14 cellular contexts compared by ENCODE assay signal in the genomic region with DNA sequence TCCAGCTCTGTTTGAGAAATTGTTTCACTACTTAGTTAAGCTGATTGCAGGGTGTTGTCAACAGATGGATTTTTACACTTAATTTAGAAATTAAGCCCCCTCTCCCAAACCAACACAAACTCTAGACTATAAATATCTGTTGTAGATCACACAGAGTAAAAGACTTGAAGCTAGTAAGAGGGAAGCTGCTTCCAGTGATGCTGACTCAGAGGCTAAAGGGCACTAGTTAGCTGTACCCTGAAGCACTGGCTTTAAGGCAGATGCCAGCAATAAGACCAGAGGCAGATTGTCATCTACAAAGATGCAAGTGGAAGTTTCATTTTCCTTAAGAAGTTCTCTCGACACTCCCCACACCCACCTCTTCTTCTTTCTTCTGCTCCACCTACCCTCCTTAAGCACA.
A peak's percentile ranks its signal among the peaks of the same experiment; 100 is the strongest.
DNase-seq lines count a peak whose midpoint lies in the region; ATAC-seq and TF ChIP-seq lines count a peak whose summit lies in the region.
"Had no signal": no experiment of that assay in that cellular context is flagged by ENCODE, and none has a peak within 500 bp of the region (broad histone marks: within the 10 kb centered on the region; RNA-seq: fewer than 3 reads in every experiment).

No MANE protein-coding gene starts in this region.

- peaks cover 10 to 31% (median 21%) of the 10 kb centered on the region in 3 donors for H3K36me3 ChIP-seq in tibial artery

- intact Hi-C loops in tibial artery (cut with DNase I; ENCODE audit: low total_unique reads), result no loop called here

- H3K27me3 ChIP-seq in tibial artery, result no peaks in the 10 kb centered on the region
- H3K27me3 ChIP-seq: foreskin keratinocyte had no signal

- H3K4me1 ChIP-seq in tibial artery, result peaks cover 0 to 16% (median 1%) of the 10 kb centered on the region in 4 donors
- H3K4me1 ChIP-seq: foreskin keratinocyte had no signal

- H3K4me3 ChIP-seq in fibroblast of mammary gland (ENCODE audit: control insufficient read depth, low read depth, low read length) (no peak overlapping the region), skeletal muscle cell (ENCODE audit: low read depth, low read length) (no peak overlapping the region), tibial artery (no peak overlapping the region)
- H3K4me3 ChIP-seq: SK-N-MC had no signal

- no peak overlapping the region for H3K27ac ChIP-seq in tibial artery
- H3K27ac ChIP-seq: foreskin keratinocyte, SK-N-MC had no signal

- no peak for TF ChIP-seq CTCF in fibroblast of mammary gland (conservative IDR thresholded peaks at IDR 0.05; ENCODE audit: control insufficient read depth, insufficient read depth, low read depth, low read length)
- TF ChIP-seq CTCF in tibial artery (IDR thresholded peaks at IDR 0.05), result no peak

- H3K9me3 ChIP-seq in tibial artery, result peaks cover 0 to 4% (median under 1%) of the 10 kb centered on the region in 3 donors

- peak; percentile 95 for ATAC-seq in SK-N-SH treated with all-trans-retinoic acid at 6 μM for 48 hours
- ATAC-seq: foreskin keratinocyte, natural killer cell had no signal

- peak; percentile 76 for DNase-seq in HCEC 1CT
- peak; percentile 80 for DNase-seq in fibroblast of mammary gland (ENCODE audit: low read depth)
- DNase-seq in skeletal muscle cell (ENCODE audit: low read depth), result peak; percentile 49
- no peak for DNase-seq in activated T-cell treated with anti-CD3 and anti-CD28 coated beads, Interleukin-2, amount 50 U/mL, for 1 hour
- DNase-seq in tibial artery, result no peak
- DNase-seq in NCI-H526 treated with DMSO at 0.1 percent for 48 hours (lab: John Stamatoyannopoulos, UW), result no peak
- DNase-seq in activated CD4-positive, alpha-beta T cell treated with anti-CD3 and anti-CD28 coated beads for 4 hours, result no peak
- DNase-seq: activated CD4-positive, CD25-positive, alpha-beta regulatory T cell treated with anti-CD3 and anti-CD28 coated beads, Interleukin-2, amount 50 U/mL, for 72 hours; central memory CD4-positive, alpha-beta T cell; foreskin keratinocyte; natural killer cell; NCI-H1436 had no signal

TF ChIP-seq in SK-N-SH treated with all-trans-retinoic acid at 6 μM for 48 hours, 23 proteins besides CTCF, POLR2A, EP300 and RAD21:
- TF ChIP-seq OSR1 (CRISPR knock-in tag; IDR thresholded peaks at IDR 0.05), result no peak
- TF ChIP-seq POU6F1 (CRISPR knock-in tag; IDR thresholded peaks at IDR 0.05; ENCODE audit: borderline replicate concordance, low read depth), result no peak
- TF ChIP-seq CREB5 (CRISPR knock-in tag; IDR thresholded peaks at IDR 0.05; ENCODE audit: low read depth), result no peak
- TF ChIP-seq ZFP30 (CRISPR knock-in tag; IDR thresholded peaks at IDR 0.05), result no peak
- no peak for TF ChIP-seq ZNF70 (CRISPR knock-in tag; IDR thresholded peaks at IDR 0.05)
- TF ChIP-seq GLIS3 (CRISPR knock-in tag; IDR thresholded peaks at IDR 0.05), result no peak
- TF ChIP-seq ISL1 (CRISPR knock-in tag; IDR thresholded peaks at IDR 0.05), result no peak
- no peak for TF ChIP-seq BACH2 (CRISPR knock-in tag; IDR thresholded peaks at IDR 0.05; ENCODE audit: borderline replicate concordance)
- TF ChIP-seq SNAI2 (CRISPR knock-in tag; IDR thresholded peaks at IDR 0.05), result no peak
- no peak for TF ChIP-seq TOX (CRISPR knock-in tag; IDR thresholded peaks at IDR 0.05; ENCODE audit: borderline replicate concordance)
- TF ChIP-seq PPARA (CRISPR knock-in tag; IDR thresholded peaks at IDR 0.05; ENCODE audit: borderline replicate concordance), result no peak
- TF ChIP-seq TSHZ2 (CRISPR knock-in tag; IDR thresholded peaks at IDR 0.05), result no peak
- no peak for TF ChIP-seq PATZ1 (CRISPR knock-in tag; IDR thresholded peaks at IDR 0.05; ENCODE audit: borderline replicate concordance)
- no peak for TF ChIP-seq ZNF8 (CRISPR knock-in tag; IDR thresholded peaks at IDR 0.05)
- TF ChIP-seq, protein P1, sequence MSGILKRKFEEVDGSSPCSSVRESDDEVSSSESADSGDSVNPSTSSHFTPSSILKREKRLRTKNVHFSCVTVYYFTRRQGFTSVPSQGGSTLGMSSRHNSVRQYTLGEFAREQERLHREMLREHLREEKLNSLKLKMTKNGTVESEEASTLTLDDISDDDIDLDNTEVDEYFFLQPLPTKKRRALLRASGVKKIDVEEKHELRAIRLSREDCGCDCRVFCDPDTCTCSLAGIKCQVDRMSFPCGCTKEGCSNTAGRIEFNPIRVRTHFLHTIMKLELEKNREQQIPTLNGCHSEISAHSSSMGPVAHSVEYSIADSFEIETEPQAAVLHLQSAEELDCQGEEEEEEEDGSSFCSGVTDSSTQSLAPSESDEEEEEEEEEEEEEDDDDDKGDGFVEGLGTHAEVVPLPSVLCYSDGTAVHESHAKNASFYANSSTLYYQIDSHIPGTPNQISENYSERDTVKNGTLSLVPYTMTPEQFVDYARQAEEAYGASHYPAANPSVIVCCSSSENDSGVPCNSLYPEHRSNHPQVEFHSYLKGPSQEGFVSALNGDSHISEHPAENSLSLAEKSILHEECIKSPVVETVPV (CRISPR knock-in tag; IDR thresholded peaks at IDR 0.05), result no peak
- no peak for TF ChIP-seq ESRRG (CRISPR knock-in tag; IDR thresholded peaks at IDR 0.05)
TF ChIP-seq in SK-N-SH treated with all-trans-retinoic acid at 6 μM for 48 hours: peak in this region for 0.

Comparison
In these comparisons a context has a peak if more than half of its experiments do, and no peak if none do; other contexts are left out.
1. DNase-seq: peak in HCEC 1CT (single experiment), fibroblast of mammary gland (single experiment) and skeletal muscle cell (single experiment); none in activated T-cell treated with anti-CD3 and anti-CD28 coated beads, Interleukin-2, amount 50 U/mL, for 1 hour (single experiment), tibial artery (0 of 2), NCI-H526 treated with DMSO at 0.1 percent for 48 hours (single experiment) and activated CD4-positive, alpha-beta T cell treated with anti-CD3 and anti-CD28 coated beads for 4 hours (0 of 2).